In genomic region chr3:130893240-130894129, GRCh38 we compare ENCODE assay signal across 1 cellular context.
TF ChIP-seq lines count a peak whose summit lies in the region.

TSS of gene ATP2C1 (plus strand) at chr3:130894084. CDS start at chr3:130894770, 686 bp downstream.

TF ChIP-seq in HepG2, 621 proteins besides CTCF, POLR2A, EP300 and RAD21 (continued from another document):
- TF ChIP-seq ZBTB4 (CRISPR knock-in tag; IDR thresholded peaks at IDR 0.05; ENCODE audit: borderline replicate concordance) (0 out of 2 replicates have a peak, but pooled peaks have one; percentile 53), KDM5A (IDR thresholded peaks at IDR 0.05; ENCODE audit: borderline replicate concordance, low read length) (peak; percentile 67), KLF16 (CRISPR knock-in tag; IDR thresholded peaks at IDR 0.05) (no peak)
